Comparison of ENCODE assay signal across 11 cellular contexts in genomic region chr16:8892101-8892575, GRCh38. TPM values are rescaled to one million over a fixed set of nuclear protein-coding genes. Genes with fewer than 3 reads are reported as not detected.
DNase-seq lines count a peak whose midpoint lies in the region; ATAC-seq, FAIRE-seq and TF ChIP-seq lines count a peak whose summit lies in the region.
"Had no signal": no experiment of that assay in that cellular context is flagged by ENCODE, and none has a peak within 500 bp of the region (broad histone marks: within the 10 kb centered on the region; RNA-seq: fewer than 3 reads in every experiment).

No MANE protein-coding gene starts in this region.

- H3K36me3 ChIP-seq in BLaER1 (peaks cover 82% of the 10 kb centered on the region), astrocyte (ENCODE audit: insufficient read depth, low read length) (peaks cover 38% of the 10 kb centered on the region)

- no peak for TF ChIP-seq CTCF in astrocyte (IDR thresholded peaks at IDR 0.05; ENCODE audit: insufficient read depth, low read depth, low read length)
- TF ChIP-seq CTCF in foreskin keratinocyte (conservative IDR thresholded peaks at IDR 0.05): no peak

- FAIRE-seq in astrocyte (lab: Jason Lieb, UNC): no peak
- FAIRE-seq: islet of Langerhans had no signal

- peaks cover 4% of the 10 kb centered on the region for H3K4me1 Mint-ChIP-seq in astrocyte (ENCODE audit: low read depth, unreplicated experiment)
- H3K4me1 Mint-ChIP-seq in naive thymus-derived CD8-positive, alpha-beta T cell: peaks cover 0 to 11% (median 4%) of the 10 kb centered on the region in 4 donors

- no peaks in the 10 kb centered on the region for H3K9me3 Mint-ChIP-seq in astrocyte (ENCODE audit: unreplicated experiment)
- no peaks in the 10 kb centered on the region for H3K9me3 Mint-ChIP-seq in naive thymus-derived CD8-positive, alpha-beta T cell

- no peak overlapping the region for H3K27ac Mint-ChIP-seq in astrocyte (ENCODE audit: unreplicated experiment)
- H3K27ac Mint-ChIP-seq in naive thymus-derived CD8-positive, alpha-beta T cell: peak overlapping the region in 3 of 10 donors; percentile 61 to 66 (median 65)

- peaks cover 23% of the 10 kb centered on the region for H3K36me3 Mint-ChIP-seq in astrocyte (ENCODE audit: low read depth, unreplicated experiment)
- H3K36me3 Mint-ChIP-seq in naive thymus-derived CD8-positive, alpha-beta T cell: peaks cover 4 to 64% (median 20%) of the 10 kb centered on the region in 3 donors

- no peak overlapping the region; the same call in 1 of the 2 replicates for H3K4me3 ChIP-seq in BLaER1
- no peak overlapping the region for H3K4me3 ChIP-seq in astrocyte (ENCODE audit: insufficient read depth, low read depth, low read length)

- no peaks in the 10 kb centered on the region for H3K9me3 ChIP-seq in BLaER1
- H3K9me3 ChIP-seq in astrocyte (ENCODE audit: insufficient read depth, low read depth, low read length): no peaks in the 10 kb centered on the region

- H4K20me1 ChIP-seq in BLaER1 (peaks cover 90% of the 10 kb centered on the region), astrocyte (ENCODE audit: insufficient read depth, low read length) (peaks cover 61% of the 10 kb centered on the region)

- ATAC-seq in GM19035 (IDR thresholded peaks at IDR 0.05; ENCODE audit: unreplicated experiment): peak; percentile 27
- ATAC-seq in HG03039 (IDR thresholded peaks at IDR 0.05; ENCODE audit: unreplicated experiment): peak; percentile 25
- ATAC-seq in naive thymus-derived CD8-positive, alpha-beta T cell: no peak
- ATAC-seq in foreskin keratinocyte: no peak

- H3K27ac ChIP-seq in BLaER1 (peak overlapping the region; percentile 66), astrocyte (ENCODE audit: low read depth, low read length) (no peak overlapping the region), foreskin keratinocyte (no peak overlapping the region)

- no peak overlapping the region for H2AFZ ChIP-seq in astrocyte (ENCODE audit: low read depth, low read length)

- H3K9ac ChIP-seq in BLaER1 (peak overlapping the region; percentile 62), astrocyte (ENCODE audit: low read length) (peak overlapping the region; percentile 42)

- DNase-seq in astrocyte (ENCODE audit: low read depth): no peak
- DNase-seq in mesenteric fat pad (ENCODE audit: low spot score): no peak
- no peak for DNase-seq in DMS79 treated with DMSO at 0.1 percent for 48 hours (lab: John Stamatoyannopoulos, UW)
- DNase-seq in naive thymus-derived CD8-positive, alpha-beta T cell: no peak
- no peak for DNase-seq in foreskin keratinocyte
- DNase-seq: amniotic stem cell had no signal

- peak overlapping the region; percentile 87 for H3K4me2 ChIP-seq in BLaER1
- H3K4me2 ChIP-seq in astrocyte (ENCODE audit: low read length): no peak overlapping the region

- H3K4me1 ChIP-seq in BLaER1 (peaks cover 79% of the 10 kb centered on the region), astrocyte (ENCODE audit: insufficient read depth, low read length) (peaks cover 19% of the 10 kb centered on the region), foreskin keratinocyte (no peaks in the 10 kb centered on the region)

- no peaks in the 10 kb centered on the region for H3K79me2 ChIP-seq in astrocyte (ENCODE audit: insufficient read depth, low read length)

- no peak overlapping the region for H3K4me3 Mint-ChIP-seq in astrocyte (ENCODE audit: unreplicated experiment)
- no peak overlapping the region for H3K4me3 Mint-ChIP-seq in naive thymus-derived CD8-positive, alpha-beta T cell

- H3K27me3 ChIP-seq in BLaER1 (no peaks in the 10 kb centered on the region), astrocyte (ENCODE audit: insufficient read depth, low read length) (no peaks in the 10 kb centered on the region), foreskin keratinocyte (no peaks in the 10 kb centered on the region)

- POLR2A ChIA-PET in naive thymus-derived CD8-positive, alpha-beta T cell (lab: Charles Lee): no interaction called here

- no peaks in the 10 kb centered on the region for H3K27me3 Mint-ChIP-seq in astrocyte (ENCODE audit: low read depth, unreplicated experiment)
- no peaks in the 10 kb centered on the region for H3K27me3 Mint-ChIP-seq in naive thymus-derived CD8-positive, alpha-beta T cell

RNA-seq across cellular contexts. Expression of gene LITAFD, which starts 10.0 kb away (rescaled TPM):
- total RNA-seq in astrocyte (not detected in 2 replicates), mesenteric fat pad (not detected), foreskin keratinocyte (not detected in 2 replicates)
- total RNA-seq in naive thymus-derived CD8-positive, alpha-beta T cell: not detected
- not detected for polyA plus RNA-seq in naive thymus-derived CD8-positive, alpha-beta T cell
- not detected in 2 replicates for polyA plus RNA-seq in foreskin keratinocyte
- total RNA-seq: Daoy had no signal

RNA-seq across cellular contexts. Expression of gene CARHSP1, which starts 23.3 kb away (rescaled TPM):
- total RNA-seq in astrocyte: 51.0 and 61.5 TPM in 2 replicates
- 90.0 TPM for total RNA-seq in mesenteric fat pad
- total RNA-seq in naive thymus-derived CD8-positive, alpha-beta T cell: 10 to 100 TPM; 59.6 to 61.2 TPM
- polyA plus RNA-seq in naive thymus-derived CD8-positive, alpha-beta T cell: 10 to 100 TPM; 40.0 to 51.9 (median 48.5) TPM
- 209 and 212 TPM in 2 replicates for total RNA-seq in foreskin keratinocyte
- polyA plus RNA-seq in foreskin keratinocyte: 285 and 287 TPM in 2 replicates

Comparison
In these comparisons a context has a peak if more than half of its experiments do, and no peak if none do; other contexts are left out.
1. ATAC-seq: peak in GM19035 (single experiment) and HG03039 (single experiment); none in naive thymus-derived CD8-positive, alpha-beta T cell (0 of 2) and foreskin keratinocyte (single experiment).